21 cellular contexts compared by ENCODE assay signal in genomic region chr5:124553911-124554310, GRCh38.
"Had no signal": no experiment of that assay in that cellular context is flagged by ENCODE, and none has a peak within 500 bp of the region (broad histone marks: within the 10 kb centered on the region; RNA-seq: fewer than 3 reads in every experiment).

No MANE protein-coding gene starts in this region.

- H3K4me3 Mint-ChIP-seq: IgD-negative memory B cell had no signal

- H3K9ac ChIP-seq: KMS-11 had no signal

- H3K4me3 ChIP-seq: K562, Peyer's patch, SJCRH30 had no signal

- H3K4me2 ChIP-seq: KMS-11 had no signal

- H3K36me3 ChIP-seq: Peyer's patch, SJCRH30 had no signal

- H3K27ac Mint-ChIP-seq: IgD-negative memory B cell had no signal

- H3K4me1 ChIP-seq: Peyer's patch, SJCRH30 had no signal

- ATAC-seq: K562, PC-3, Right ventricle myocardium inferior, SK-N-SH treated with all-trans-retinoic acid at 6 μM for 48 hours had no signal

- H3K9me3 ChIP-seq: Peyer's patch, SJCRH30 had no signal

- H3K27ac ChIP-seq: HL-60, KMS-11, Peyer's patch, SJCRH30 had no signal

- DNase-seq: Kasumi-1; MM.1S; NCI-H1092 treated with DMSO at 0.1 percent for 48 hours; NCI-H1436; NCI-H187; NCI-H2029; NCI-H2081 treated with DMSO at 0.1 percent for 48 hours; NCI-H2227 treated with DMSO at 0.1 percent for 48 hours; NCI-H69; NCI-H774; NK-92 treated with Interleukin-12 subunit alpha and Interleukin-12 subunit beta, amount 100 ng/mL, for 24 hours; PC-3; Peyer's patch; SHP77 treated with DMSO at 0.1 percent for 48 hours; SJCRH30 had no signal

- H3K27me3 Mint-ChIP-seq: IgD-negative memory B cell had no signal

- H3K4me1 Mint-ChIP-seq: IgD-negative memory B cell had no signal

- H3K27me3 ChIP-seq: Peyer's patch, SJCRH30 had no signal
